1 cellular context compared by ENCODE assay signal in the genomic region with DNA sequence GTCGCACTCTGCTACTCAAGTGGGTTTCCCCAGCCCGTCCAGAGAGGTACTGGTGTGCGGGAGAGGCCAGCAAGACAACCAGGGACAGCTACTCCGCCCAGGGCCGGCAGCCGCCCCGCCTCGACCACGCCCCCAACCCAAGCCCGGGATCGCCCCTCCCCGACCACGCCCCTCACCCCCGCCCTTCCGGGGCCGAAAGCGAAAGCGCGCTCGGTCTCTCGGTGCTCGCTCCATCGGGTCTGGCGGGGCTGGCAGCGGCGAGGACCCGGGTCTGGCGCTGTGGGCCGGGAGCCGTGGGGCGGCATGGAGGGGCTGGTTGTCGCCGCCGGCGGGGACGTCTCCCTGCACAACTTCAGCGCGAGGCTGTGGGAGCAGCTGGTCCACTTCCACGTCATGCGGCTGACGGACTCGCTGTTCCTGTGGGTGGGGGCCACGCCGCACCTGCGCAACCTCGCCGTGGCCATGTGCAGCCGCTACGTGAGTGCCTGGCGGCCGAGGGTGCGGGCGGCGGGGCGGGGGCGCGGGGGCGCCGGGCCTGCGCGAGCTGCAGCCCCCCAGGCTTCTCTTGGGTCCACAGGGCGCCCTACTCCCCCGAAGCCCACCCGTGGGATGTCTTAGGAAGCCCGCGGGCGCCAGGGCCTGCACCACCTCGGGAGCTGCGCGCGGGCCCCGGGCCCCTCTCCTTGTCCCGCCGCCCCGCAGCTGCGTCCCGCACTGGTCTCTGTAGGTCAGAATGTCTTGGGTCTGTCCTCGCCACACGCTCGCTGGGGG.
A peak's percentile ranks its signal among the peaks of the same experiment; 100 is the strongest.
TF ChIP-seq lines count a peak whose summit lies in the region.

A gene with protein sequence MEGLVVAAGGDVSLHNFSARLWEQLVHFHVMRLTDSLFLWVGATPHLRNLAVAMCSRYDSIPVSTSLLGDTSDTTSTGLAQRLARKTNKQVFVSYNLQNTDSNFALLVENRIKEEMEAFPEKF (plus strand): TSS at position 228 of the 771 bp plus-strand sequence. CDS start 76 bp downstream, at position 304.

TF ChIP-seq in SK-N-SH, 30 proteins besides CTCF, POLR2A, EP300 and RAD21 (continued from another document):
- peak; percentile 40; the same call in 1 of the 2 replicates for TF ChIP-seq FOXJ3 (CRISPR knock-in tag; IDR thresholded peaks at IDR 0.05)
- TF ChIP-seq, protein P1, sequence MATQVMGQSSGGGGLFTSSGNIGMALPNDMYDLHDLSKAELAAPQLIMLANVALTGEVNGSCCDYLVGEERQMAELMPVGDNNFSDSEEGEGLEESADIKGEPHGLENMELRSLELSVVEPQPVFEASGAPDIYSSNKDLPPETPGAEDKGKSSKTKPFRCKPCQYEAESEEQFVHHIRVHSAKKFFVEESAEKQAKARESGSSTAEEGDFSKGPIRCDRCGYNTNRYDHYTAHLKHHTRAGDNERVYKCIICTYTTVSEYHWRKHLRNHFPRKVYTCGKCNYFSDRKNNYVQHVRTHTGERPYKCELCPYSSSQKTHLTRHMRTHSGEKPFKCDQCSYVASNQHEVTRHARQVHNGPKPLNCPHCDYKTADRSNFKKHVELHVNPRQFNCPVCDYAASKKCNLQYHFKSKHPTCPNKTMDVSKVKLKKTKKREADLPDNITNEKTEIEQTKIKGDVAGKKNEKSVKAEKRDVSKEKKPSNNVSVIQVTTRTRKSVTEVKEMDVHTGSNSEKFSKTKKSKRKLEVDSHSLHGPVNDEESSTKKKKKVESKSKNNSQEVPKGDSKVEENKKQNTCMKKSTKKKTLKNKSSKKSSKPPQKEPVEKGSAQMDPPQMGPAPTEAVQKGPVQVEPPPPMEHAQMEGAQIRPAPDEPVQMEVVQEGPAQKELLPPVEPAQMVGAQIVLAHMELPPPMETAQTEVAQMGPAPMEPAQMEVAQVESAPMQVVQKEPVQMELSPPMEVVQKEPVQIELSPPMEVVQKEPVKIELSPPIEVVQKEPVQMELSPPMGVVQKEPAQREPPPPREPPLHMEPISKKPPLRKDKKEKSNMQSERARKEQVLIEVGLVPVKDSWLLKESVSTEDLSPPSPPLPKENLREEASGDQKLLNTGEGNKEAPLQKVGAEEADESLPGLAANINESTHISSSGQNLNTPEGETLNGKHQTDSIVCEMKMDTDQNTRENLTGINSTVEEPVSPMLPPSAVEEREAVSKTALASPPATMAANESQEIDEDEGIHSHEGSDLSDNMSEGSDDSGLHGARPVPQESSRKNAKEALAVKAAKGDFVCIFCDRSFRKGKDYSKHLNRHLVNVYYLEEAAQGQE (IDR thresholded peaks at IDR 0.05; ENCODE audit: low read depth, low read length) = peak; percentile 53
- TF ChIP-seq, protein P2, sequence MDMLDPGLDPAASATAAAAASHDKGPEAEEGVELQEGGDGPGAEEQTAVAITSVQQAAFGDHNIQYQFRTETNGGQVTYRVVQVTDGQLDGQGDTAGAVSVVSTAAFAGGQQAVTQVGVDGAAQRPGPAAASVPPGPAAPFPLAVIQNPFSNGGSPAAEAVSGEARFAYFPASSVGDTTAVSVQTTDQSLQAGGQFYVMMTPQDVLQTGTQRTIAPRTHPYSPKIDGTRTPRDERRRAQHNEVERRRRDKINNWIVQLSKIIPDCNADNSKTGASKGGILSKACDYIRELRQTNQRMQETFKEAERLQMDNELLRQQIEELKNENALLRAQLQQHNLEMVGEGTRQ (IDR thresholded peaks at IDR 0.05; ENCODE audit: borderline replicate concordance, low read depth, low read length) = no peak
- no peak for TF ChIP-seq TEAD4 (IDR thresholded peaks at IDR 0.05; ENCODE audit: borderline replicate concordance, insufficient read depth)
- TF ChIP-seq TAF1 (IDR thresholded peaks at IDR 0.05; ENCODE audit: borderline replicate concordance, low read depth, low read length) = peak; percentile 77
- TF ChIP-seq, protein P3, sequence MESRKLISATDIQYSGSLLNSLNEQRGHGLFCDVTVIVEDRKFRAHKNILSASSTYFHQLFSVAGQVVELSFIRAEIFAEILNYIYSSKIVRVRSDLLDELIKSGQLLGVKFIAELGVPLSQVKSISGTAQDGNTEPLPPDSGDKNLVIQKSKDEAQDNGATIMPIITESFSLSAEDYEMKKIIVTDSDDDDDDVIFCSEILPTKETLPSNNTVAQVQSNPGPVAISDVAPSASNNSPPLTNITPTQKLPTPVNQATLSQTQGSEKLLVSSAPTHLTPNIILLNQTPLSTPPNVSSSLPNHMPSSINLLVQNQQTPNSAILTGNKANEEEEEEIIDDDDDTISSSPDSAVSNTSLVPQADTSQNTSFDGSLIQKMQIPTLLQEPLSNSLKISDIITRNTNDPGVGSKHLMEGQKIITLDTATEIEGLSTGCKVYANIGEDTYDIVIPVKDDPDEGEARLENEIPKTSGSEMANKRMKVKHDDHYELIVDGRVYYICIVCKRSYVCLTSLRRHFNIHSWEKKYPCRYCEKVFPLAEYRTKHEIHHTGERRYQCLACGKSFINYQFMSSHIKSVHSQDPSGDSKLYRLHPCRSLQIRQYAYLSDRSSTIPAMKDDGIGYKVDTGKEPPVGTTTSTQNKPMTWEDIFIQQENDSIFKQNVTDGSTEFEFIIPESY (IDR thresholded peaks at IDR 0.05; ENCODE audit: borderline replicate concordance, low read depth) = no peak
- TF ChIP-seq, protein P4, sequence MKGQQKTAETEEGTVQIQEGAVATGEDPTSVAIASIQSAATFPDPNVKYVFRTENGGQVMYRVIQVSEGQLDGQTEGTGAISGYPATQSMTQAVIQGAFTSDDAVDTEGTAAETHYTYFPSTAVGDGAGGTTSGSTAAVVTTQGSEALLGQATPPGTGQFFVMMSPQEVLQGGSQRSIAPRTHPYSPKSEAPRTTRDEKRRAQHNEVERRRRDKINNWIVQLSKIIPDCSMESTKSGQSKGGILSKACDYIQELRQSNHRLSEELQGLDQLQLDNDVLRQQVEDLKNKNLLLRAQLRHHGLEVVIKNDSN (IDR thresholded peaks at IDR 0.05; ENCODE audit: borderline replicate concordance, low read depth) = no peak
